In genomic region chr6:127190552-127190951, GRCh38 we compare ENCODE assay signal across 10 cellular contexts.
A peak's percentile ranks its signal among the peaks of the same experiment; 100 is the strongest.
DNase-seq lines count a peak whose midpoint lies in the region; FAIRE-seq and TF ChIP-seq lines count a peak whose summit lies in the region.
"Had no signal": no experiment of that assay in that cellular context is flagged by ENCODE, and none has a peak within 500 bp of the region (broad histone marks: within the 10 kb centered on the region; RNA-seq: fewer than 3 reads in every experiment).

No MANE protein-coding gene starts in this region.

- DNase-seq in BE2C (no peak), SK-N-MC (ENCODE audit: low read depth, low spot score) (peak; percentile 32), iPS-NIHi11 (ENCODE audit: low spot score) (peak; percentile 19), DMS153 treated with DMSO at 0.1 percent for 48 hours (lab: John Stamatoyannopoulos, UW; ENCODE audit: unreplicated experiment) (no peak), GM19239 (ENCODE audit: insufficient read length, low spot score) (no peak)
- DNase-seq in stimulated activated CD4-positive, alpha-beta T cell treated with anti-CD3 and anti-CD28 coated beads, Interleukin-1b, Interleukin-23, amount 100 ng/mL, for 48 hours, result no peak
- no peak for DNase-seq in stimulated activated CD4-positive, alpha-beta T cell treated with anti-CD3 and anti-CD28 coated beads, Interleukin-15, amount 100 ng/mL, for 24 hours
- DNase-seq: activated naive CD4-positive, alpha-beta T cell; H7 had no signal

- no peak overlapping the region for H3K27ac ChIP-seq in HEK293 (ENCODE audit: extremely low read depth, low read depth, low read length)
- no peak overlapping the region for H3K27ac ChIP-seq in SK-N-MC

- H3K27me3 ChIP-seq in BE2C, result peaks cover under 1% of the 10 kb centered on the region; the same call in 1 of the 2 replicates

- no peak for FAIRE-seq in GM19239 (lab: Jason Lieb, UNC)

- CTCF ChIA-PET in HEK293 (lab: Yijun Ruan, JAX), result interaction anchor here (0.5 to 2.3 kb wide), 34 partner anchors 8 to 1176 kb away, joined by 3 to 12 read pairs (median 4); no protein-coding TSS in a partner anchor

- TF ChIP-seq CTCF in BE2C (IDR thresholded peaks at IDR 0.05; ENCODE audit: low read depth, low read length) (peak; percentile 55), HEK293 (tag by site-specific recombination; IDR thresholded peaks at IDR 0.05) (no peak)

- H3K4me1 ChIP-seq in BE2C, result no peaks in the 10 kb centered on the region
- H3K4me1 ChIP-seq in HEK293 (ENCODE audit: control insufficient read depth, insufficient read depth, low read length), result no peaks in the 10 kb centered on the region

- POLR2A ChIA-PET in HEK293 (lab: Yijun Ruan, JAX), result no interaction called here

- H3K36me3 ChIP-seq in BE2C (no peaks in the 10 kb centered on the region), HEK293 (ENCODE audit: control insufficient read depth in 2 of 2, insufficient read depth in 1 of 2, low read length in 2 of 2) (no peaks in the 10 kb centered on the region), SK-N-MC (ENCODE audit: insufficient read depth, low read length) (no peaks in the 10 kb centered on the region)

- no peak overlapping the region for H3K9ac ChIP-seq in SK-N-MC (ENCODE audit: insufficient read length)

- H3K9me3 ChIP-seq in BE2C (no peaks in the 10 kb centered on the region), HEK293 (ENCODE audit: control insufficient read depth, insufficient read depth, low read depth, low read length) (no peaks in the 10 kb centered on the region), SK-N-MC (ENCODE audit: low read depth, low read length) (no peaks in the 10 kb centered on the region)

- H3K4me3 ChIP-seq in BE2C (ENCODE audit: low read depth, low read length), result no peak overlapping the region
- no peak overlapping the region for H3K4me3 ChIP-seq in HEK293 (ENCODE audit: low read depth, low read length)
- no peak overlapping the region for H3K4me3 ChIP-seq in SK-N-MC

TF ChIP-seq in HEK293, 187 proteins besides CTCF, POLR2A, EP300 and RAD21:
- TF ChIP-seq GLIS2 (tag by site-specific recombination; IDR thresholded peaks at IDR 0.05) (no peak), ZNF19 (tag by site-specific recombination; IDR thresholded peaks at IDR 0.05; ENCODE audit: low read depth) (no peak), ZBTB17 (tag by site-specific recombination; IDR thresholded peaks at IDR 0.05) (no peak), ZNF654 (tag by site-specific recombination; IDR thresholded peaks at IDR 0.05; ENCODE audit: low read depth) (peak; percentile 73), ZNF664 (tag by site-specific recombination; IDR thresholded peaks at IDR 0.05) (peak; percentile 75)

Comparison
In these comparisons a context has a peak if more than half of its experiments do, and no peak if none do; other contexts are left out.
1. DNase-seq: peak in SK-N-MC (single experiment) and iPS-NIHi11 (single experiment); none in BE2C (single experiment), DMS153 treated with DMSO at 0.1 percent for 48 hours (single experiment), GM19239 (single experiment), stimulated activated CD4-positive, alpha-beta T cell treated with anti-CD3 and anti-CD28 coated beads, Interleukin-1b, Interleukin-23, amount 100 ng/mL, for 48 hours (single experiment) and stimulated activated CD4-positive, alpha-beta T cell treated with anti-CD3 and anti-CD28 coated beads, Interleukin-15, amount 100 ng/mL, for 24 hours (single experiment).